In genomic region chr6:42400031-42400760, GRCh38 we compare ENCODE assay signal across 18 cellular contexts. TPM values are rescaled to one million over a fixed set of nuclear protein-coding genes. Genes with fewer than 3 reads are reported as not detected.
DNase-seq lines count a peak whose midpoint lies in the region; ATAC-seq and TF ChIP-seq lines count a peak whose summit lies in the region.
"Had no signal": no experiment of that assay in that cellular context is flagged by ENCODE, and none has a peak within 500 bp of the region (broad histone marks: within the 10 kb centered on the region; RNA-seq: fewer than 3 reads in every experiment).

No MANE protein-coding gene starts in this region.

- peak overlapping the region; percentile 88 for H3K27ac Mint-ChIP-seq in activated T-cell treated with anti-CD3 and anti-CD28 coated beads, Interleukin-2, amount 50 U/mL, for 24 hours
- peak overlapping the region in 4 of 7 donors; percentile 15 to 90 (median 62) for H3K27ac Mint-ChIP-seq in CD4-positive, alpha-beta memory T cell
- peak overlapping the region; percentile 50 for H3K27ac Mint-ChIP-seq in activated T-helper 1 cell treated with anti-CD3 and anti-CD28 coated beads, Interleukin-12 subunit alpha, Interleukin-12 subunit beta, Interleukin-2, Interleukin-4 antibody, amounts not matched to agents 30 ng/mL and 10 ng/mL and 1 ng/mL, durations not matched to agents 14 hours and 24 hours and 36 hours
- no peak overlapping the region for H3K27ac Mint-ChIP-seq in HFFc6

- H3K79me1 ChIP-seq in neuronal stem cell (ENCODE audit: low read depth, low read length): peaks cover 8% of the 10 kb centered on the region

- no peak overlapping the region for H3K4me3 Mint-ChIP-seq in activated T-cell treated with anti-CD3 and anti-CD28 coated beads, Interleukin-2, amount 50 U/mL, for 24 hours
- H3K4me3 Mint-ChIP-seq in CD4-positive, alpha-beta memory T cell: peak overlapping the region in 1 of 8 donors; percentile 43
- no peak overlapping the region for H3K4me3 Mint-ChIP-seq in activated T-helper 1 cell treated with anti-CD3 and anti-CD28 coated beads, Interleukin-12 subunit alpha, Interleukin-12 subunit beta, Interleukin-2, Interleukin-4 antibody, amounts not matched to agents 30 ng/mL and 10 ng/mL and 1 ng/mL, durations not matched to agents 14 hours and 24 hours and 36 hours
- no peak overlapping the region for H3K4me3 Mint-ChIP-seq in HFFc6

- H3K36me3 Mint-ChIP-seq in activated T-cell treated with anti-CD3 and anti-CD28 coated beads, Interleukin-2, amount 50 U/mL, for 24 hours (ENCODE audit: low read depth): peaks cover 2% of the 10 kb centered on the region
- H3K36me3 Mint-ChIP-seq in CD4-positive, alpha-beta memory T cell: peaks cover 4 to 12% of the 10 kb centered on the region in 2 donors
- H3K36me3 Mint-ChIP-seq in activated T-helper 1 cell treated with anti-CD3 and anti-CD28 coated beads, Interleukin-12 subunit alpha, Interleukin-12 subunit beta, Interleukin-2, Interleukin-4 antibody, amounts not matched to agents 30 ng/mL and 10 ng/mL and 1 ng/mL, durations not matched to agents 14 hours and 24 hours and 36 hours (ENCODE audit: low read depth): peaks cover 37% of the 10 kb centered on the region
- H3K36me3 Mint-ChIP-seq in HFFc6 (ENCODE audit: low read depth): peaks cover 15% of the 10 kb centered on the region

- peaks cover 84% of the 10 kb centered on the region for H3K4me1 ChIP-seq in CD4-positive, alpha-beta memory T cell (ENCODE audit: insufficient read depth, low read length)
- H3K4me1 ChIP-seq in neuronal stem cell (ENCODE audit: control insufficient read depth in 2 of 2, insufficient read depth in 1 of 2, low read depth in 1 of 2, low read length in 2 of 2) (peaks cover 7 to 16% of the 10 kb centered on the region in 2 donors), Karpas-422 (ENCODE audit: low read length) (peaks cover 57% of the 10 kb centered on the region)

- no peak for TF ChIP-seq CTCF in HFFc6 (IDR thresholded peaks at IDR 0.05)

- CTCF ChIA-PET in CD4-positive, alpha-beta memory T cell (lab: Charles Lee; ENCODE audit: partially characterized antibody): interaction anchor here (0.6 to 1.2 kb wide), 2 partner anchors 8 to 11 kb away, joined by 3 read pairs; no protein-coding TSS in a partner anchor

- no peak for ATAC-seq in GM21447 (IDR thresholded peaks at IDR 0.05; ENCODE audit: unreplicated experiment)

- H3K27ac ChIP-seq in CD4-positive, alpha-beta memory T cell (ENCODE audit: low read depth, low read length): no peak overlapping the region
- H3K27ac ChIP-seq in neuronal stem cell (replicated peaks; ENCODE audit: low read length) (no peak overlapping the region), Karpas-422 (ENCODE audit: low read length) (no peak overlapping the region)
- H3K27ac ChIP-seq: BLaER1, GM23248 had no signal

- no peak overlapping the region for H4K91ac ChIP-seq in neuronal stem cell (ENCODE audit: low read depth, low read length, poor library complexity)

- H4K8ac ChIP-seq in neuronal stem cell (ENCODE audit: low read depth, low read length): no peak overlapping the region

- peak; percentile 27 for DNase-seq in activated T-cell treated with anti-CD3 and anti-CD28 coated beads, Interleukin-2, amount 50 U/mL, for 24 hours
- no peak for DNase-seq in activated T-cell treated with anti-CD3 and anti-CD28 coated beads, Interleukin-2, amount 50 U/mL, for 1 hour
- no peak for DNase-seq in CD4-positive, alpha-beta memory T cell
- no peak for DNase-seq in activated T-helper 1 cell treated with anti-CD3 and anti-CD28 coated beads, Interleukin-12 subunit alpha, Interleukin-12 subunit beta, Interleukin-2, Interleukin-4 antibody, amounts not matched to agents 30 ng/mL and 10 ng/mL and 1 ng/mL, durations not matched to agents 14 hours and 24 hours and 36 hours (ENCODE audit: low spot score)
- DNase-seq in neuronal stem cell (ENCODE audit: low spot score): no peak
- no peak for DNase-seq in HFFc6
- DNase-seq in Karpas-422: no peak
- DNase-seq: DMS 273 treated with DMSO at 0.1 percent for 48 hours; GF-D8; GM23248; HCEC 1CT; NCI-H1417 treated with DMSO at 0.1 percent for 48 hours; NCI-H1930; NCI-H2171; NCI-H446; NK-92 treated with Interleukin-12 subunit alpha and Interleukin-12 subunit beta, amount 100 ng/mL, for 24 hours had no signal

- H3K27me3 ChIP-seq in CD4-positive, alpha-beta memory T cell (ENCODE audit: insufficient read depth, low read length): no peaks in the 10 kb centered on the region
- H3K27me3 ChIP-seq in neuronal stem cell (ENCODE audit: control insufficient read depth in 3 of 3, insufficient read depth in 3 of 3, low read depth in 1 of 3, low read length in 3 of 3) (no peaks in the 10 kb centered on the region), Karpas-422 (ENCODE audit: low read length) (no peaks in the 10 kb centered on the region)
- H3K27me3 ChIP-seq: BLaER1 had no signal

- H3K9ac ChIP-seq in neuronal stem cell (ENCODE audit: low read depth, low read length, poor library complexity): no peak overlapping the region
- H3K9ac ChIP-seq in Karpas-422 (ENCODE audit: low read length): no peak overlapping the region
- H3K9ac ChIP-seq: BLaER1, GM23248 had no signal

- WGBS in neuronal stem cell (ENCODE audit: extremely low coverage in 2 of 2, insufficient read length in 2 of 2, insufficient replicate concordance in 1 of 2), 2 donors: no CpG with 5 or more reads among the region's 8 CpGs

- H3K9me3 ChIP-seq in CD4-positive, alpha-beta memory T cell (ENCODE audit: control insufficient read depth in 1 of 2, low read length in 2 of 2): no peaks in the 10 kb centered on the region
- H3K9me3 ChIP-seq in neuronal stem cell (replicated peaks in 1 of 2; ENCODE audit: control insufficient read depth in 2 of 2, insufficient read depth in 1 of 2, low read depth in 1 of 2, low read length in 2 of 2): no peaks in the 10 kb centered on the region
- no peaks in the 10 kb centered on the region for H3K9me3 ChIP-seq in Karpas-422 (ENCODE audit: low read length)
- H3K9me3 ChIP-seq: BLaER1 had no signal

- peak overlapping the region; percentile 22 for H3K23ac ChIP-seq in neuronal stem cell (ENCODE audit: low read depth, low read length, poor library complexity)

- no peaks in the 10 kb centered on the region for H3K27me3 Mint-ChIP-seq in activated T-cell treated with anti-CD3 and anti-CD28 coated beads, Interleukin-2, amount 50 U/mL, for 24 hours
- no peaks in the 10 kb centered on the region for H3K27me3 Mint-ChIP-seq in CD4-positive, alpha-beta memory T cell
- no peaks in the 10 kb centered on the region for H3K27me3 Mint-ChIP-seq in activated T-helper 1 cell treated with anti-CD3 and anti-CD28 coated beads, Interleukin-12 subunit alpha, Interleukin-12 subunit beta, Interleukin-2, Interleukin-4 antibody, amounts not matched to agents 30 ng/mL and 10 ng/mL and 1 ng/mL, durations not matched to agents 14 hours and 24 hours and 36 hours (ENCODE audit: insufficient read depth)
- no peaks in the 10 kb centered on the region for H3K27me3 Mint-ChIP-seq in HFFc6 (ENCODE audit: insufficient read depth)

- no peaks in the 10 kb centered on the region for H3K9me3 Mint-ChIP-seq in activated T-cell treated with anti-CD3 and anti-CD28 coated beads, Interleukin-2, amount 50 U/mL, for 24 hours
- no peaks in the 10 kb centered on the region for H3K9me3 Mint-ChIP-seq in CD4-positive, alpha-beta memory T cell
- H3K9me3 Mint-ChIP-seq in activated T-helper 1 cell treated with anti-CD3 and anti-CD28 coated beads, Interleukin-12 subunit alpha, Interleukin-12 subunit beta, Interleukin-2, Interleukin-4 antibody, amounts not matched to agents 30 ng/mL and 10 ng/mL and 1 ng/mL, durations not matched to agents 14 hours and 24 hours and 36 hours: no peaks in the 10 kb centered on the region
- H3K9me3 Mint-ChIP-seq in HFFc6: no peaks in the 10 kb centered on the region

- H3K4ac ChIP-seq in neuronal stem cell (ENCODE audit: low read length): no peak overlapping the region

- no peaks in the 10 kb centered on the region for H3K36me3 ChIP-seq in CD4-positive, alpha-beta memory T cell (ENCODE audit: insufficient read depth, low read length)
- peaks cover 0 to 1% of the 10 kb centered on the region in 2 donors for H3K36me3 ChIP-seq in neuronal stem cell (replicated peaks in 1 of 2; ENCODE audit: control insufficient read depth in 2 of 2, insufficient read depth in 2 of 2, low read length in 2 of 2)
- H3K36me3 ChIP-seq in Karpas-422 (ENCODE audit: insufficient read depth, low read length): no peaks in the 10 kb centered on the region; the same call in 1 of the 2 replicates

- H2BK5ac ChIP-seq in neuronal stem cell (ENCODE audit: low read length): no peak overlapping the region

- no peaks in the 10 kb centered on the region for H3K9me2 ChIP-seq in Karpas-422 (replicated peaks; ENCODE audit: insufficient read depth, low read length)

- H3K4me3 ChIP-seq in CD4-positive, alpha-beta memory T cell (ENCODE audit: low read length in 2 of 2): no peak overlapping the region
- H3K4me3 ChIP-seq in neuronal stem cell (ENCODE audit: low read length in 2 of 2) (no peak overlapping the region), Karpas-422 (ENCODE audit: low read length) (no peak overlapping the region)
- H3K4me3 ChIP-seq: BLaER1, GM23248 had no signal

- no peaks in the 10 kb centered on the region; the same call in 1 of the 2 replicates for H4K20me1 ChIP-seq in Karpas-422 (ENCODE audit: insufficient read depth, low read depth, low read length)

- H3K14ac ChIP-seq in neuronal stem cell (ENCODE audit: low read length): no peak overlapping the region

- intact Hi-C loops in CD4-positive, alpha-beta memory T cell (cut with micrococcal nuclease): no loop called here
- intact Hi-C loops in activated T-helper 1 cell treated with anti-CD3 and anti-CD28 coated beads, Interleukin-12 subunit alpha, Interleukin-12 subunit beta, Interleukin-2, Interleukin-4 antibody, amounts not matched to agents 30 ng/mL and 10 ng/mL and 1 ng/mL, durations not matched to agents 14 hours and 24 hours and 36 hours (cut with micrococcal nuclease): no loop called here

- no peak overlapping the region for H3K18ac ChIP-seq in neuronal stem cell (ENCODE audit: low read length)

- H2AFZ ChIP-seq in neuronal stem cell (ENCODE audit: low read length) (no peak overlapping the region), Karpas-422 (ENCODE audit: low read length) (no peak overlapping the region)
- H2AFZ ChIP-seq: GM23248 had no signal

- H2BK120ac ChIP-seq in neuronal stem cell (ENCODE audit: low read depth, low read length): no peak overlapping the region

- H3K4me1 Mint-ChIP-seq in activated T-cell treated with anti-CD3 and anti-CD28 coated beads, Interleukin-2, amount 50 U/mL, for 24 hours (ENCODE audit: low read depth): peaks cover 88% of the 10 kb centered on the region
- H3K4me1 Mint-ChIP-seq in CD4-positive, alpha-beta memory T cell: peaks cover 68 to 97% (median 80%) of the 10 kb centered on the region in 4 donors
- peaks cover 82% of the 10 kb centered on the region for H3K4me1 Mint-ChIP-seq in activated T-helper 1 cell treated with anti-CD3 and anti-CD28 coated beads, Interleukin-12 subunit alpha, Interleukin-12 subunit beta, Interleukin-2, Interleukin-4 antibody, amounts not matched to agents 30 ng/mL and 10 ng/mL and 1 ng/mL, durations not matched to agents 14 hours and 24 hours and 36 hours (ENCODE audit: low read depth)
- peaks cover 48% of the 10 kb centered on the region for H3K4me1 Mint-ChIP-seq in HFFc6 (ENCODE audit: low read depth)

- peaks cover 100% of the 10 kb centered on the region for H3K79me2 ChIP-seq in Karpas-422 (ENCODE audit: low read length)

- POLR2A ChIA-PET in CD4-positive, alpha-beta memory T cell (lab: Charles Lee; ENCODE audit: partially characterized antibody): interaction anchor here (1.7 to 2.2 kb wide), 2 partner anchors 10 to 28 kb away, joined by 6 to 13 read pairs; no protein-coding TSS in a partner anchor

- no peak overlapping the region for H2BK12ac ChIP-seq in neuronal stem cell (ENCODE audit: low read length)

- no peak overlapping the region for H2BK15ac ChIP-seq in neuronal stem cell (ENCODE audit: low read length)

- H2AK5ac ChIP-seq in neuronal stem cell (ENCODE audit: low read depth, low read length): no peak overlapping the region

- H3K4me2 ChIP-seq in neuronal stem cell (ENCODE audit: insufficient read depth, low read length, poor library complexity, severe bottlenecking): no peak overlapping the region
- H3K4me2 ChIP-seq in Karpas-422 (ENCODE audit: low read depth, low read length, poor library complexity, severe bottlenecking): no peak overlapping the region
- H3K4me2 ChIP-seq: BLaER1 had no signal

RNA-seq across cellular contexts. Expression of gene TRERF1, which starts 51.5 kb away (rescaled TPM):
- 10 to 100 TPM; 25.9 to 28.3 TPM for total RNA-seq in CD4-positive, alpha-beta memory T cell
- 1 to 10 TPM; 1.1 to 8.8 TPM for polyA plus RNA-seq in CD4-positive, alpha-beta memory T cell
- 47.9 and 48.2 TPM in 2 replicates for total RNA-seq in activated T-helper 1 cell treated with anti-CD3 and anti-CD28 coated beads, Interleukin-12 subunit alpha, Interleukin-12 subunit beta, Interleukin-2, Interleukin-4 antibody, amounts not matched to agents 30 ng/mL and 10 ng/mL and 1 ng/mL, durations not matched to agents 14 hours and 24 hours and 36 hours
- 13.6 TPM for polyA plus RNA-seq in neuronal stem cell (2013, experiment 1 of 2)
- polyA plus RNA-seq in neuronal stem cell (2013, experiment 2 of 2): 14.1 TPM
- 10 to 100 TPM; 10.5 to 16.4 (median 15.2) TPM for total RNA-seq in HFFc6 (2021; fragmentation: NEBNext Ultra II Directional; extraction: Animal tissue kit (Norgen Biotek cat#: 25700))
- 30.2 and 32.7 TPM in 2 replicates for total RNA-seq in Karpas-422 (2014; rRNA removed; shearing (Covaris generic); ENCODE audit: low replicate concordance)
